Comparison of ENCODE assay signal across 31 cellular contexts in genomic region chr16:47604306-47604705, GRCh38.
"Had no signal": no experiment of that assay in that cellular context is flagged by ENCODE, and none has a peak within 500 bp of the region (broad histone marks: within the 10 kb centered on the region; RNA-seq: fewer than 3 reads in every experiment).

No MANE protein-coding gene starts in this region.

- H3K9me3 ChIP-seq: adrenal gland, body of pancreas, breast epithelium, MG63, Peyer's patch had no signal

- FAIRE-seq: astrocyte, TTC549 had no signal

- H3K36me3 ChIP-seq: adrenal gland, breast epithelium, MG63 had no signal

- ATAC-seq: activated CD4-positive, alpha-beta T cell treated with anti-CD3 and anti-CD28 coated beads for 36 hours; activated CD4-positive, CD25-positive, alpha-beta regulatory T cell treated with anti-CD3 and anti-CD28 coated beads, Interleukin-2, amount 50 U/mL, for 24 hours; activated CD8-positive, alpha-beta T cell treated with anti-CD3 and anti-CD28 coated beads, Interleukin-2, amount 10 ng/mL, durations not matched to agents 7 days and 5 days; activated naive CD4-positive, alpha-beta T cell treated with anti-CD3 and anti-CD28 coated beads, Interleukin-2, amount 50 U/mL, for 72 hours; activated T-cell treated with anti-CD3 and anti-CD28 coated beads, Interleukin-2, amount 50 U/mL, for 4 hours; body of pancreas; PC-3; WTC11 had no signal

- H3K27ac ChIP-seq: adrenal gland, body of pancreas, breast epithelium, Peyer's patch had no signal

- H3K4me3 ChIP-seq: adrenal gland, body of pancreas, breast epithelium, MG63, Peyer's patch had no signal

- H3K27me3 ChIP-seq: adrenal gland, body of pancreas, breast epithelium, MG63, Peyer's patch had no signal

- DNase-seq: activated CD4-positive, alpha-beta T cell treated with anti-CD3 and anti-CD28 coated beads for 36 hours; activated CD4-positive, alpha-beta T cell treated with anti-CD3 and anti-CD28 coated beads, Interleukin-2, amount 10 ng/mL, durations not matched to agents 7 days and 5 days; activated CD4-positive, alpha-beta T cell treated with anti-CD3 and anti-CD28 coated beads, Interleukin-2, amount 50 U/mL, for 48 hours; activated CD8-positive, alpha-beta T cell treated with anti-CD3 and anti-CD28 coated beads, Interleukin-2, amount 10 ng/mL, durations not matched to agents 7 days and 5 days; activated gamma-delta T cell treated with Interleukin-2 at 50 U/mL for 16 hours; activated naive CD4-positive, alpha-beta T cell treated with anti-CD3 and anti-CD28 coated beads for 36 hours; activated T-cell treated with anti-CD3 and anti-CD28 coated beads for 4 hours; activated T-cell treated with anti-CD3 and anti-CD28 coated beads, Interleukin-2, amount 50 U/mL, for 4 hours; adrenal gland; body of pancreas; Karpas-422; KBM-7; MG63; NCI-H1048; NCI-H1436 treated with DMSO at 0.1 percent for 48 hours; NCI-H1694 treated with DMSO at 0.1 percent for 48 hours; NCI-H2029; NCI-H345; NCI-H526; NCI-H748 treated with DMSO at 0.1 percent for 48 hours; NK-92 treated with Interleukin-12 subunit alpha and Interleukin-12 subunit beta, amount 100 ng/mL, for 24 hours; PC-3; Peyer's patch; RPMI8226; SIG-M5 had no signal

- H3K4me1 ChIP-seq: adrenal gland, body of pancreas, breast epithelium, Peyer's patch had no signal
